In the genomic region with DNA sequence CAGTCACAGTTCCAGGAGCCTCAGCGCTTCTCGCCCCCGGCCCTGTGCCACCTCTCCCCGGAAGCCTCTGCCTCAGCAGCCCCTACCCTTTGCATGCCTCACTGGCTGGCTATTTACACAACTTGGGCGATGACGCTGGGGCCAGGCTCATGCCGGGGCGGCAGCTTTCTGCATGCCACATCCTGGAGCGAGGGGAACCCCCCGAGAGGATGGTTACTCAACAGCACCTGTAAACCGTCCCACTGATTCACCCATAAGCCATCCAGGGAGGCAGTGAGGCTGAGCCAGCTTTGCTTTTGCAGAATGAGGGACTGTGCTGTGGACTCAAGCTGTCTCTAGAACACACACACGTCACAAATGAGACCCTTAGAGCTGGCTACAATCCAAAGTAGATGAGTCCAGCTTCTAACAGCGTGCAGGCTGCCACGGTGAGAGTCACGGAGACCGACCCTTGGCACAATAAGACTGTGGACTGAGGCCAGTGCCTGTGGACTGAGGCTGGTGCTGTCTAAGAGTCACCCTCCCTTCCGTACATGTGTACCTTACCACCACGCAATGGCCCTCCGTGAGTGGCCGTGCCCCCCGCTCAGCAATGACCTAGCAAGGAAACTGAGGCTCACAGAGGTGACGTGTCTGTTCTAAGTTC, we compare ENCODE assay signal across 8 cellular contexts.
DNase-seq lines count a peak whose midpoint lies in the region; ATAC-seq lines count a peak whose summit lies in the region.

No MANE protein-coding gene starts in this region.

- DNase-seq in NCI-H2196 (lab: John Stamatoyannopoulos, UW; ENCODE audit: unreplicated experiment), result peak; percentile 16
- no peak for DNase-seq in NCI-H2196 treated with DMSO at 0.1 percent for 48 hours (lab: John Stamatoyannopoulos, UW; ENCODE audit: unreplicated experiment)
- DNase-seq in amniotic stem cell (lab: John Stamatoyannopoulos, UW), result peak; percentile 8
- peak; percentile 63 for DNase-seq in non-pigmented ciliary epithelial cell (ENCODE audit: low read depth)
- no peak for DNase-seq in KBM-7
- DNase-seq in cerebellar nuclear complex (lab: John Stamatoyannopoulos, UW), result no peak

- no peaks in the 10 kb centered on the region for H3K36me3 Mint-ChIP-seq in T-helper 1 cell treated with Interleukin-12 subunit alpha and Interleukin-12 subunit beta and Interleukin-4 antibody, amounts not matched to agents 30 μg/mL and 1 μg/mL, for 36 hours (ENCODE audit: low read depth)

- ATAC-seq in HG03280 (IDR thresholded peaks at IDR 0.05; ENCODE audit: unreplicated experiment), result peak; percentile 90

- no peaks in the 10 kb centered on the region for H3K9me3 Mint-ChIP-seq in T-helper 1 cell treated with Interleukin-12 subunit alpha and Interleukin-12 subunit beta and Interleukin-4 antibody, amounts not matched to agents 30 μg/mL and 1 μg/mL, for 36 hours

- H3K4me3 Mint-ChIP-seq in T-helper 1 cell treated with Interleukin-12 subunit alpha and Interleukin-12 subunit beta and Interleukin-4 antibody, amounts not matched to agents 30 μg/mL and 1 μg/mL, for 36 hours, result no peak overlapping the region

- H3K27me3 Mint-ChIP-seq in T-helper 1 cell treated with Interleukin-12 subunit alpha and Interleukin-12 subunit beta and Interleukin-4 antibody, amounts not matched to agents 30 μg/mL and 1 μg/mL, for 36 hours (ENCODE audit: low read depth), result peaks cover 37% of the 10 kb centered on the region

- in situ Hi-C loops in KBM-7 (cut with MboI; ENCODE audit: low pct_unique_long_range_greater_than_20kb, low sequenced_read_pairs), result no loop called here

- H3K4me1 Mint-ChIP-seq in T-helper 1 cell treated with Interleukin-12 subunit alpha and Interleukin-12 subunit beta and Interleukin-4 antibody, amounts not matched to agents 30 μg/mL and 1 μg/mL, for 36 hours (ENCODE audit: low read depth), result peaks cover 5% of the 10 kb centered on the region

- H3K27ac Mint-ChIP-seq in T-helper 1 cell treated with Interleukin-12 subunit alpha and Interleukin-12 subunit beta and Interleukin-4 antibody, amounts not matched to agents 30 μg/mL and 1 μg/mL, for 36 hours, result peak overlapping the region; percentile 20

Comparison
In these comparisons a context has a peak if more than half of its experiments do, and no peak if none do; other contexts are left out.
1. DNase-seq: peak in NCI-H2196 (single experiment), amniotic stem cell (single experiment) and non-pigmented ciliary epithelial cell (single experiment); none in NCI-H2196 treated with DMSO at 0.1 percent for 48 hours (single experiment), KBM-7 (single experiment) and cerebellar nuclear complex (0 of 2).